2 cellular contexts compared by ENCODE assay signal in genomic region chr12:124556067-124556466, GRCh38.
TF ChIP-seq lines count a peak whose summit lies in the region.

No MANE protein-coding gene starts in this region.

TF ChIP-seq in K562, 482 proteins besides CTCF, POLR2A, EP300 and RAD21:
- TF ChIP-seq ZNF445 (CRISPR knock-in tag; IDR thresholded peaks at IDR 0.05; ENCODE audit: low read depth) (no peak), KDM1A (IDR thresholded peaks at IDR 0.05) (peak in 1 of 2 experiments; percentile 40; a peak in 1 of 4 replicates), CREB3 (tag; conservative IDR thresholded peaks at IDR 0.05; ENCODE audit: low read depth) (no peak), CBFB (CRISPR knock-in tag; IDR thresholded peaks at IDR 0.05) (no peak), ADNP (tag; IDR thresholded peaks at IDR 0.05) (peak; percentile 44; the same call in 1 of the 2 replicates), TAF1 (IDR thresholded peaks at IDR 0.05; ENCODE audit: control insufficient read depth, extremely low read depth, insufficient read depth, low read length, severe bottlenecking) (no peak)
TF ChIP-seq in K562: peak in this region for 2.

TF ChIP-seq in SK-N-SH, 30 proteins besides CTCF, POLR2A, EP300 and RAD21:
- TF ChIP-seq RCOR1 (IDR thresholded peaks at IDR 0.05; ENCODE audit: low read length) (no peak), RFX5 (IDR thresholded peaks at IDR 0.05; ENCODE audit: low read length) (no peak), POLR2AphosphoS5 (IDR thresholded peaks at IDR 0.05; ENCODE audit: low read depth, low read length) (no peak), MXI1 (IDR thresholded peaks at IDR 0.05; ENCODE audit: low read depth, low read length) (no peak), TEAD4 (IDR thresholded peaks at IDR 0.05; ENCODE audit: borderline replicate concordance, insufficient read depth) (no peak), CHD2 (IDR thresholded peaks at IDR 0.05; ENCODE audit: low read length, partially characterized antibody) (no peak), MAX (IDR thresholded peaks at IDR 0.05; ENCODE audit: low read depth) (no peak), TAF1 (IDR thresholded peaks at IDR 0.05; ENCODE audit: borderline replicate concordance, low read depth, low read length) (no peak), TCF12 (IDR thresholded peaks at IDR 0.05) (no peak), USF1 (IDR thresholded peaks at IDR 0.05; ENCODE audit: borderline replicate concordance, low read depth) (no peak), SMC3 (IDR thresholded peaks at IDR 0.05; ENCODE audit: low read depth, low read length) (no peak)
